1 cellular context compared by ENCODE assay signal in the genomic region with DNA sequence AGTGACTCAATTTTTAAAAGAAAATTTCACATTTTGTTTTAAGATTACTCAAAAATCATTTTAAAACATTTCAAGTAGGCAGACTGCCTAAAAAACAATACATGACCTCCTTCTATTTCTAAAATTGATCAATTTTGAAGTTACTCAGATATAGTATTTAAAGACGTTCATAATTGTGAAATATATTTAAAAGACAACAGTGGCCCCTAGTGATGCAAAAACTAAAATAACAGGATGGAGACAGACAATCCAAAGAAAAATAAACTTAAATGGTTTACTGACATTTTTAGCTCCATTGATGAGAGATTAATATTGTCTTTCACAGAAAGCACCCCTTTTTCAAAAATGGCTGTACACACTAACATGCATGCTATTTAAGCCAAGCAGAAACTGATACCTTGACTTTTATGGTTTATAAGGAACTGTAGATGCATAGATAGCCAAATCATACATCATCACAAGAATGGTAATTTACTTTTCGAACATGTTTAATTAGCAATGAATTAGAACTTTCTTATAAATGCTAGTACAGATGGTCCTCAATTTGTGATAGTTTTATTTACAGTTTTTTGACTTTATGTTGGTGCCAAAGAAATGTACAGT.
TF ChIP-seq lines count a peak whose summit lies in the region.

No MANE protein-coding gene starts in this region.

TF ChIP-seq in GM23338, 12 proteins besides CTCF, POLR2A, EP300 and RAD21 (continued from another document):
- TF ChIP-seq, protein P1, sequence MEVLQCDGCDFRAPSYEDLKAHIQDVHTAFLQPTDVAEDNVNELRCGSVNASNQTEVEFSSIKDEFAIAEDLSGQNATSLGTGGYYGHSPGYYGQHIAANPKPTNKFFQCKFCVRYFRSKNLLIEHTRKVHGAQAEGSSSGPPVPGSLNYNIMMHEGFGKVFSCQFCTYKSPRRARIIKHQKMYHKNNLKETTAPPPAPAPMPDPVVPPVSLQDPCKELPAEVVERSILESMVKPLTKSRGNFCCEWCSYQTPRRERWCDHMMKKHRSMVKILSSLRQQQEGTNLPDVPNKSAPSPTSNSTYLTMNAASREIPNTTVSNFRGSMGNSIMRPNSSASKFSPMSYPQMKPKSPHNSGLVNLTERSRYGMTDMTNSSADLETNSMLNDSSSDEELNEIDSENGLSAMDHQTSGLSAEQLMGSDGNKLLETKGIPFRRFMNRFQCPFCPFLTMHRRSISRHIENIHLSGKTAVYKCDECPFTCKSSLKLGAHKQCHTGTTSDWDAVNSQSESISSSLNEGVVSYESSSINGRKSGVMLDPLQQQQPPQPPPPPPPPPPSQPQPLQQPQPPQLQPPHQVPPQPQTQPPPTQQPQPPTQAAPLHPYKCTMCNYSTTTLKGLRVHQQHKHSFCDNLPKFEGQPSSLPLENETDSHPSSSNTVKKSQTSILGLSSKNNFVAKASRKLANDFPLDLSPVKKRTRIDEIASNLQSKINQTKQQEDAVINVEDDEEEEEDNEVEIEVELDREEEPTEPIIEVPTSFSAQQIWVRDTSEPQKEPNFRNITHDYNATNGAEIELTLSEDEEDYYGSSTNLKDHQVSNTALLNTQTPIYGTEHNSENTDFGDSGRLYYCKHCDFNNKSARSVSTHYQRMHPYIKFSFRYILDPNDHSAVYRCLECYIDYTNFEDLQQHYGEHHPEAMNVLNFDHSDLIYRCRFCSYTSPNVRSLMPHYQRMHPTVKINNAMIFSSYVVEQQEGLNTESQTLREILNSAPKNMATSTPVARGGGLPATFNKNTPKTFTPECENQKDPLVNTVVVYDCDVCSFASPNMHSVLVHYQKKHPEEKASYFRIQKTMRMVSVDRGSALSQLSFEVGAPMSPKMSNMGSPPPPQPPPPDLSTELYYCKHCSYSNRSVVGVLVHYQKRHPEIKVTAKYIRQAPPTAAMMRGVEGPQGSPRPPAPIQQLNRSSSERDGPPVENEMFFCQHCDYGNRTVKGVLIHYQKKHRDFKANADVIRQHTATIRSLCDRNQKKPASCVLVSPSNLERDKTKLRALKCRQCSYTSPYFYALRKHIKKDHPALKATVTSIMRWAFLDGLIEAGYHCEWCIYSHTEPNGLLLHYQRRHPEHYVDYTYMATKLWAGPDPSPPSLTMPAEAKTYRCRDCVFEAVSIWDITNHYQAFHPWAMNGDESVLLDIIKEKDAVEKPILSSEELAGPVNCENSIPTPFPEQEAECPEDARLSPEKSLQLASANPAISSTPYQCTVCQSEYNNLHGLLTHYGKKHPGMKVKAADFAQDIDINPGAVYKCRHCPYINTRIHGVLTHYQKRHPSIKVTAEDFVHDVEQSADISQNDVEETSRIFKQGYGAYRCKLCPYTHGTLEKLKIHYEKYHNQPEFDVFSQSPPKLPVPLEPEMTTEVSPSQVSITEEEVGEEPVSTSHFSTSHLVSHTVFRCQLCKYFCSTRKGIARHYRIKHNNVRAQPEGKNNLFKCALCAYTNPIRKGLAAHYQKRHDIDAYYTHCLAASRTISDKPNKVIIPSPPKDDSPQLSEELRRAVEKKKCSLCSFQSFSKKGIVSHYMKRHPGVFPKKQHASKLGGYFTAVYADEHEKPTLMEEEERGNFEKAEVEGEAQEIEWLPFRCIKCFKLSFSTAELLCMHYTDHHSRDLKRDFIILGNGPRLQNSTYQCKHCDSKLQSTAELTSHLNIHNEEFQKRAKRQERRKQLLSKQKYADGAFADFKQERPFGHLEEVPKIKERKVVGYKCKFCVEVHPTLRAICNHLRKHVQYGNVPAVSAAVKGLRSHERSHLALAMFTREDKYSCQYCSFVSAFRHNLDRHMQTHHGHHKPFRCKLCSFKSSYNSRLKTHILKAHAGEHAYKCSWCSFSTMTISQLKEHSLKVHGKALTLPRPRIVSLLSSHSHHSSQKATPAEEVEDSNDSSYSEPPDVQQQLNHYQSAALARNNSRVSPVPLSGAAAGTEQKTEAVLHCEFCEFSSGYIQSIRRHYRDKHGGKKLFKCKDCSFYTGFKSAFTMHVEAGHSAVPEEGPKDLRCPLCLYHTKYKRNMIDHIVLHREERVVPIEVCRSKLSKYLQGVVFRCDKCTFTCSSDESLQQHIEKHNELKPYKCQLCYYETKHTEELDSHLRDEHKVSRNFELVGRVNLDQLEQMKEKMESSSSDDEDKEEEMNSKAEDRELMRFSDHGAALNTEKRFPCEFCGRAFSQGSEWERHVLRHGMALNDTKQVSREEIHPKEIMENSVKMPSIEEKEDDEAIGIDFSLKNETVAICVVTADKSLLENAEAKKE (CRISPR knock-in tag; IDR thresholded peaks at IDR 0.05) = no peak
